ENCODE assay signal across 15 cellular contexts in the genomic region with DNA sequence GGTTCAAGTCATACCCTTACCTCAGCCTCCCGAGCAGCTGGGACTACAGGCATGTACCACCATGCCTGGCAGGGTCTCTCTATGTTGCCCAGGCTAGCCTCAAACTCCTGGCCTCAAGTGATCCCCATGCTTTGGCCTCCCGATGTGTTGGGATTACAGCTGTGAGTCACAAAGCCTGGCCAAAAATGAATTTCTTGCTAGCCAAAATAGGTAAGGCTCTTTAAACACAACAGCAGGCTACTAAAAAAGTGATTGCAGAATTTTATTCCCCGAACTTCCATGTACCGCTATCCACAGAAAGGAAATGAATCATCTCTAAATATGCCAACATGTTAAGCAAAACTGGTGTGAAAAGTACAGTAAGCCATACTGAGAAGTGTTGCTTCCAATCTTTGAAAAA. TPM values are rescaled to one million over a fixed set of nuclear protein-coding genes. Genes with fewer than 3 reads are reported as not detected.
DNase-seq lines count a peak whose midpoint lies in the region; TF ChIP-seq lines count a peak whose summit lies in the region.
"Had no signal": no experiment of that assay in that cellular context is flagged by ENCODE, and none has a peak within 500 bp of the region (broad histone marks: within the 10 kb centered on the region; RNA-seq: fewer than 3 reads in every experiment).

No MANE protein-coding gene starts in this region.

- H3K27ac Mint-ChIP-seq in activated naive CD8-positive, alpha-beta T cell treated with anti-CD3 and anti-CD28 coated beads for 36 hours, result no peak overlapping the region

- H3K27ac ChIP-seq in AG04450 (ENCODE audit: low read depth, low read length), result no peak overlapping the region
- H3K27ac ChIP-seq: BLaER1, Peyer's patch, uterus had no signal

- no peaks in the 10 kb centered on the region for H3K4me1 Mint-ChIP-seq in activated naive CD8-positive, alpha-beta T cell treated with anti-CD3 and anti-CD28 coated beads for 36 hours
- H3K4me1 Mint-ChIP-seq: brain, neural crest cell had no signal

- H3K4me3 Mint-ChIP-seq in activated naive CD8-positive, alpha-beta T cell treated with anti-CD3 and anti-CD28 coated beads for 36 hours, result no peak overlapping the region
- H3K4me3 Mint-ChIP-seq: brain, neural crest cell had no signal

- no peak overlapping the region for H3K4me3 ChIP-seq in AG04450 (ENCODE audit: low read depth, low read length)
- H3K4me3 ChIP-seq: BLaER1, Peyer's patch, uterus had no signal

- no peaks in the 10 kb centered on the region for H3K9me3 Mint-ChIP-seq in activated naive CD8-positive, alpha-beta T cell treated with anti-CD3 and anti-CD28 coated beads for 36 hours
- H3K9me3 Mint-ChIP-seq: neural crest cell had no signal

- in situ Hi-C loops in KBM-7 (cut with MboI; ENCODE audit: low pct_unique_long_range_greater_than_20kb, low sequenced_read_pairs), result no loop called here

- DNase-seq in AG04450 (ENCODE audit: low read depth, low spot score), result peak; percentile 30
- DNase-seq in KBM-7, result peak; percentile 8
- peak; percentile 63 for DNase-seq in astrocyte of the hippocampus (ENCODE audit: low read depth, low spot score)
- peak; percentile 16 for DNase-seq in hepatic stellate cell (ENCODE audit: low spot score)
- DNase-seq in activated naive CD4-positive, alpha-beta T cell (lab: John Stamatoyannopoulos, UW), result no peak
- no peak for DNase-seq in superior temporal gyrus (ENCODE audit: extremely low spot score)
- no peak for DNase-seq in mesenteric fat pad (ENCODE audit: low spot score)
- DNase-seq in activated naive CD8-positive, alpha-beta T cell treated with anti-CD3 and anti-CD28 coated beads for 36 hours, result no peak
- DNase-seq: NCI-H1417, NCI-H510A treated with DMSO at 0.1 percent for 48 hours, Peyer's patch, uterus had no signal

- H3K9me3 ChIP-seq in AG04450 (ENCODE audit: control insufficient read depth, insufficient read depth, low read length), result no peaks in the 10 kb centered on the region
- H3K9me3 ChIP-seq: Peyer's patch, uterus had no signal

- H3K27me3 ChIP-seq in AG04450 (ENCODE audit: control insufficient read depth, insufficient read depth, low read length), result no peaks in the 10 kb centered on the region
- H3K27me3 ChIP-seq: BLaER1, Peyer's patch, uterus had no signal

- no peak for TF ChIP-seq CTCF in AG04450 (IDR thresholded peaks at IDR 0.05; ENCODE audit: low read depth, low read length)

- peaks cover 34% of the 10 kb centered on the region for H3K36me3 Mint-ChIP-seq in activated naive CD8-positive, alpha-beta T cell treated with anti-CD3 and anti-CD28 coated beads for 36 hours

- CTCF ChIA-PET in AG04450 (lab: Charles Lee), result no interaction called here

- no peaks in the 10 kb centered on the region for H3K27me3 Mint-ChIP-seq in activated naive CD8-positive, alpha-beta T cell treated with anti-CD3 and anti-CD28 coated beads for 36 hours
- H3K27me3 Mint-ChIP-seq: brain had no signal

- POLR2A ChIA-PET in AG04450 (lab: Yijun Ruan, JAX), result no interaction called here

RNA-seq across cellular contexts. Expression of gene WDHD1, which starts 50.6 kb away (rescaled TPM):
- 4.2 and 6.7 TPM in 2 replicates for polyA plus RNA-seq in AG04450 (2011; rRNA removed)
- 5.6 and 9.7 TPM in 2 replicates for polyA minus RNA-seq in AG04450 (2011; rRNA and poly(A)+ RNA removed)
- total RNA-seq in mesenteric fat pad, result 3.6 TPM
- total RNA-seq in activated naive CD8-positive, alpha-beta T cell treated with anti-CD3 and anti-CD28 coated beads for 36 hours, result 10 to 100 TPM; 66.0 to 69.2 TPM

RNA-seq across cellular contexts. Expression of gene SOCS4, which starts 50.7 kb away (rescaled TPM):
- polyA plus RNA-seq in AG04450 (2011; rRNA removed), result 8.1 and 11.1 TPM in 2 replicates
- 13.5 and 16.7 TPM in 2 replicates for polyA minus RNA-seq in AG04450 (2011; rRNA and poly(A)+ RNA removed)
- 29.2 TPM for total RNA-seq in mesenteric fat pad
- 10 to 100 TPM; 24.9 to 28.6 TPM for total RNA-seq in activated naive CD8-positive, alpha-beta T cell treated with anti-CD3 and anti-CD28 coated beads for 36 hours

Comparison
In these comparisons a context has a peak if more than half of its experiments do, and no peak if none do; other contexts are left out.
1. DNase-seq: peak in AG04450 (single experiment), KBM-7 (single experiment), astrocyte of the hippocampus (single experiment) and hepatic stellate cell (single experiment); none in activated naive CD4-positive, alpha-beta T cell (0 of 4), superior temporal gyrus (single experiment), mesenteric fat pad (single experiment) and activated naive CD8-positive, alpha-beta T cell treated with anti-CD3 and anti-CD28 coated beads for 36 hours (single experiment).
2. RNA of gene WDHD1, which starts 50.6 kb away (total RNA-seq): 66.0 to 69.2 TPM in activated naive CD8-positive, alpha-beta T cell treated with anti-CD3 and anti-CD28 coated beads for 36 hours; 3.6 TPM in mesenteric fat pad (single experiment); every median in the first group is over 10 times any median in the second.